1 cellular context compared by ENCODE assay signal in genomic region chr10:71835671-71836593, GRCh38.
TF ChIP-seq lines count a peak whose summit lies in the region.

No MANE protein-coding gene starts in this region.

TF ChIP-seq in HEK293, 187 proteins besides CTCF, POLR2A, EP300 and RAD21 (continued from another document and continues in another):
- TF ChIP-seq BCL6B (tag by site-specific recombination; IDR thresholded peaks at IDR 0.05) (no peak), ZBTB48 (tag by site-specific recombination; IDR thresholded peaks at IDR 0.05) (peak; percentile 81), ZFP37 (tag by site-specific recombination; IDR thresholded peaks at IDR 0.05) (no peak), ZBTB17 (tag by site-specific recombination; IDR thresholded peaks at IDR 0.05) (peak; percentile 72), ZNF23 (tag by site-specific recombination; IDR thresholded peaks at IDR 0.05; ENCODE audit: borderline replicate concordance) (no peak), ZNF621 (tag by site-specific recombination; IDR thresholded peaks at IDR 0.05) (no peak), INSM2 (tag by site-specific recombination; IDR thresholded peaks at IDR 0.05) (no peak), ZNF555 (tag by site-specific recombination; conservative IDR thresholded peaks at IDR 0.05) (no peak), ZNF544 (tag by site-specific recombination; IDR thresholded peaks at IDR 0.05) (no peak), ZNF701 (tag by site-specific recombination; IDR thresholded peaks at IDR 0.05) (no peak), BCL11A (tag by site-specific recombination; IDR thresholded peaks at IDR 0.05; ENCODE audit: low read depth) (no peak), REST (tag by site-specific recombination; IDR thresholded peaks at IDR 0.05) (no peak), KLF17 (tag by site-specific recombination; IDR thresholded peaks at IDR 0.05) (0 out of 2 replicates have a peak, but pooled peaks have one; percentile 74), ZNF843 (tag by site-specific recombination; IDR thresholded peaks at IDR 0.05) (0 out of 2 replicates have a peak, but pooled peaks have one; percentile 22), ZNF239 (tag by site-specific recombination; IDR thresholded peaks at IDR 0.05) (no peak), ZNF121 (tag by site-specific recombination; IDR thresholded peaks at IDR 0.05) (no peak), ZNF37A (tag by site-specific recombination; IDR thresholded peaks at IDR 0.05) (no peak), ZNF514 (tag by site-specific recombination; IDR thresholded peaks at IDR 0.05) (no peak), ZNF600 (tag by site-specific recombination; IDR thresholded peaks at IDR 0.05) (peak; percentile 89), ZNF791 (tag by site-specific recombination; IDR thresholded peaks at IDR 0.05) (no peak), ZNF10 (tag by site-specific recombination; IDR thresholded peaks at IDR 0.05) (0 out of 2 replicates have a peak, but pooled peaks have one; percentile 39), ZNF223 (tag by site-specific recombination; IDR thresholded peaks at IDR 0.05) (no peak), TRIM28 (IDR thresholded peaks at IDR 0.05; ENCODE audit: borderline replicate concordance, low read length) (peak; percentile 72; the same call in 1 of the 2 replicates), ZNF777 (tag by site-specific recombination; IDR thresholded peaks at IDR 0.05; ENCODE audit: borderline replicate concordance) (no peak), ZNF26 (tag by site-specific recombination; IDR thresholded peaks at IDR 0.05) (no peak), ZNF624 (tag by site-specific recombination; IDR thresholded peaks at IDR 0.05) (no peak), TCF7L2 (IDR thresholded peaks at IDR 0.05; ENCODE audit: borderline replicate concordance, low read depth, low read length) (no peak), ZNF19 (tag by site-specific recombination; IDR thresholded peaks at IDR 0.05; ENCODE audit: low read depth) (no peak), ZNF2 (tag by site-specific recombination; IDR thresholded peaks at IDR 0.05) (peak; percentile 8; the same call in 1 of the 2 replicates), ZSCAN4 (tag by site-specific recombination; IDR thresholded peaks at IDR 0.05) (no peak), ZNF18 (tag by site-specific recombination; IDR thresholded peaks at IDR 0.05) (peak; percentile 68; the same call in 1 of the 2 replicates), TSHZ1 (tag by site-specific recombination; IDR thresholded peaks at IDR 0.05; ENCODE audit: borderline replicate concordance) (no peak), ZSCAN16 (tag by site-specific recombination; IDR thresholded peaks at IDR 0.05) (no peak), GLIS2 (tag by site-specific recombination; IDR thresholded peaks at IDR 0.05) (peak; percentile 60), ZNF626 (tag by site-specific recombination; IDR thresholded peaks at IDR 0.05) (no peak), ZNF426 (tag by site-specific recombination; IDR thresholded peaks at IDR 0.05) (no peak), ZNF394 (tag by site-specific recombination; IDR thresholded peaks at IDR 0.05; ENCODE audit: borderline replicate concordance) (no peak), SP3 (tag by site-specific recombination; IDR thresholded peaks at IDR 0.05) (no peak), SP2 (tag by site-specific recombination; IDR thresholded peaks at IDR 0.05) (no peak), HOXC10 (CRISPR knock-in tag; IDR thresholded peaks at IDR 0.05) (no peak), ZFP3 (tag by site-specific recombination; IDR thresholded peaks at IDR 0.05; ENCODE audit: low read depth) (no peak), PRDM4 (tag by site-specific recombination; IDR thresholded peaks at IDR 0.05) (0 out of 2 replicates have a peak, but pooled peaks have one; percentile 2), ZNF610 (tag by site-specific recombination; IDR thresholded peaks at IDR 0.05; ENCODE audit: borderline replicate concordance) (no peak), ZNF660 (tag by site-specific recombination; IDR thresholded peaks at IDR 0.05) (0 out of 2 replicates have a peak, but pooled peaks have one; percentile 42), ZNF133 (tag by site-specific recombination; IDR thresholded peaks at IDR 0.05) (no peak), ZNF433 (tag by site-specific recombination; IDR thresholded peaks at IDR 0.05; ENCODE audit: low read depth) (no peak)
